20 cellular contexts compared by ENCODE assay signal in the genomic region with DNA sequence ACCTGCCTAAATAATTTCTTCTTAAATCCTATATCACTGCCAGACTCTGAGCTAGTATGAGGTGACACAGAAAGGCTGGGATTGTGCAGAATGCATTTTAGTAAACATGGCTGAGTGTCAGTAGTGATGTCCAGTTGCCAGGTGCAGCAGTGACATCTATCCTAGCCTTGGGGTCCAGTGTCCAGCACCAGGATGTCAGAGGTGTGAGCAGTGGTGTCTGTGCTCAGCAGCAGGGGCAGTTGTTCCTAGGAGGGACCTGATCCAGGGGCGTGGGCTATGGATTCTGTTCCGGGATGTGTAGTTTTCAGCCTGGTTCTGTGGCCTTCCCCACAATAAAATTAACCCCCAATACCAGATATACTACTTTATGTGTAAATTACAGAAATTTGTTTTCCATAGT. TPM values are rescaled to one million over a fixed set of nuclear protein-coding genes. Genes with fewer than 3 reads are reported as not detected.
DNase-seq lines count a peak whose midpoint lies in the region; ATAC-seq, FAIRE-seq and TF ChIP-seq lines count a peak whose summit lies in the region.
"Had no signal": no experiment of that assay in that cellular context is flagged by ENCODE, and none has a peak within 500 bp of the region (broad histone marks: within the 10 kb centered on the region; RNA-seq: fewer than 3 reads in every experiment).

No MANE protein-coding gene starts in this region.

- TF ChIP-seq CTCF in HepG2 (CRISPR knock-in tag; IDR thresholded peaks at IDR 0.05) (no peak), right lobe of liver (IDR thresholded peaks at IDR 0.05) (no peak), uterus (IDR thresholded peaks at IDR 0.05) (no peak), type B pancreatic cell (conservative IDR thresholded peaks at IDR 0.05) (no peak)

- intact Hi-C loops in HepG2 (cut with micrococcal nuclease; ENCODE audit: unreplicated experiment): no loop called here
- intact Hi-C loops in right lobe of liver (cut with DNase I): no loop called here
- intact Hi-C loops in naive thymus-derived CD4-positive, alpha-beta T cell (cut with micrococcal nuclease): no loop called here
- intact Hi-C loops in uterus (cut with DNase I; ENCODE audit: low total_unique reads): no loop called here

- H3K4me1 Mint-ChIP-seq in T-cell (peaks cover 45 to 53% (median 48%) of the 10 kb centered on the region in 3 donors), type B pancreatic cell (ENCODE audit: unreplicated experiment) (no peaks in the 10 kb centered on the region)
- peaks cover 35 to 63% (median 47%) of the 10 kb centered on the region in 7 donors for H3K4me1 Mint-ChIP-seq in naive thymus-derived CD4-positive, alpha-beta T cell

- ATAC-seq in HepG2 (peak; percentile 27; the same call in 1 of the 3 replicates), right lobe of liver (no peak), T-cell (replicated peaks in 1 of 4) (peak in 2 of 4 experiments; percentile 4 to 21)
- ATAC-seq in naive thymus-derived CD4-positive, alpha-beta T cell: peak; percentile 30
- ATAC-seq: A549, PC-3 had no signal

- no peak overlapping the region for H3K9ac ChIP-seq in HepG2 (ENCODE audit: insufficient read depth, low read depth, low read length)
- H3K9ac ChIP-seq: BLaER1, KMS-11, SK-N-SH had no signal

- peaks cover 30% of the 10 kb centered on the region for H3K36me3 Mint-ChIP-seq in T-cell
- H3K36me3 Mint-ChIP-seq in naive thymus-derived CD4-positive, alpha-beta T cell: peaks cover 11 to 46% (median 38%) of the 10 kb centered on the region in 5 donors
- peaks cover 4% of the 10 kb centered on the region for H3K36me3 Mint-ChIP-seq in type B pancreatic cell

- no peaks in the 10 kb centered on the region for H4K20me1 ChIP-seq in HepG2 (ENCODE audit: insufficient read depth, low read length)

- BruUV-seq in HepG2 (replicated peaks; lab: Mats Ljungman, UMichigan): no TSS peak

- no peak for TF ChIP-seq POLR2A in HepG2 (IDR thresholded peaks at IDR 0.05; ENCODE audit: insufficient read depth in 1 of 2, low read depth in 2 of 2, low read length in 2 of 2)
- TF ChIP-seq POLR2A in right lobe of liver (IDR thresholded peaks at IDR 0.05): no peak
- no peak for TF ChIP-seq POLR2A in uterus (IDR thresholded peaks at IDR 0.05)

- peaks cover 0 to 29% (median 10%) of the 10 kb centered on the region in 3 donors for H3K9me3 Mint-ChIP-seq in T-cell
- H3K9me3 Mint-ChIP-seq in naive thymus-derived CD4-positive, alpha-beta T cell: peaks cover 0 to 34% (median 15%) of the 10 kb centered on the region in 11 donors
- no peaks in the 10 kb centered on the region for H3K9me3 Mint-ChIP-seq in type B pancreatic cell

- no peaks in the 10 kb centered on the region for H3K79me2 ChIP-seq in HepG2 (ENCODE audit: insufficient read depth, low read length)

- H3K27ac ChIP-seq in HepG2 (ENCODE audit: extremely low read length, insufficient read depth, low read length) (no peak overlapping the region), right lobe of liver (no peak overlapping the region), uterus (no peak overlapping the region)
- H3K27ac ChIP-seq in naive thymus-derived CD4-positive, alpha-beta T cell (ENCODE audit: low read depth, low read length): no peak overlapping the region
- H3K27ac ChIP-seq: A549, BLaER1, KMS-11 had no signal

- H3K27me3 Mint-ChIP-seq in T-cell (no peaks in the 10 kb centered on the region), type B pancreatic cell (peaks cover 48% of the 10 kb centered on the region)
- peaks cover 0 to 2% (median 0%) of the 10 kb centered on the region in 5 donors for H3K27me3 Mint-ChIP-seq in naive thymus-derived CD4-positive, alpha-beta T cell

- WGBS in HepG2 (ENCODE audit: low lambda C conversion rate): 0% methylated on average over 1 of the region's 2 CpGs
- 56% methylated on average over 2 of the region's 2 CpGs for WGBS in right lobe of liver (ENCODE audit: insufficient coverage, low coverage, low lambda C conversion rate, missing lambda C conversion rate)

- TF ChIP-seq RAD21 in HepG2 (CRISPR knock-in tag; IDR thresholded peaks at IDR 0.05): no peak

- H3K4me3 Mint-ChIP-seq in T-cell: peak overlapping the region in 1 of 3 donors; percentile 8
- H3K4me3 Mint-ChIP-seq in naive thymus-derived CD4-positive, alpha-beta T cell: no peak overlapping the region
- H3K4me3 Mint-ChIP-seq in type B pancreatic cell: no peak overlapping the region

- H3K4me1 ChIP-seq in HepG2 (ENCODE audit: insufficient read depth, low read length) (no peaks in the 10 kb centered on the region; the same call in none of the 2 replicates), right lobe of liver (no peaks in the 10 kb centered on the region), uterus (no peaks in the 10 kb centered on the region)
- peaks cover 16 to 23% of the 10 kb centered on the region in 2 donors for H3K4me1 ChIP-seq in naive thymus-derived CD4-positive, alpha-beta T cell (ENCODE audit: control insufficient read depth in 2 of 2, insufficient read depth in 2 of 2, low read length in 2 of 2)
- H3K4me1 ChIP-seq: A549 had no signal

- FAIRE-seq in HepG2 (lab: Jason Lieb, UNC): no peak
- FAIRE-seq: A549 had no signal

- DNase-seq in HepG2 (ENCODE audit: low spot score) (no peak), right lobe of liver (no peak), T-cell (no peak), COLO668 (lab: John Stamatoyannopoulos, UW; ENCODE audit: unreplicated experiment) (no peak), uterus (no peak), type B pancreatic cell (ENCODE audit: extremely low spot score, unreplicated experiment) (no peak)
- DNase-seq in naive thymus-derived CD4-positive, alpha-beta T cell: no peak
- DNase-seq: COR-L47, GF-D8, NCI-H1417 treated with DMSO at 0.1 percent for 48 hours, NCI-H1930, NCI-H345, NCI-H524 treated with DMSO at 0.1 percent for 48 hours, PC-3, RPMI8226, SHP77 treated with DMSO at 0.1 percent for 48 hours, SK-N-SH had no signal

- H3K4me3 ChIP-seq in HepG2 (replicated peaks in 1 of 3; ENCODE audit: insufficient read depth in 1 of 3, low read depth in 2 of 3, low read length in 3 of 3) (no peak overlapping the region), right lobe of liver (no peak overlapping the region), uterus (no peak overlapping the region)
- H3K4me3 ChIP-seq in naive thymus-derived CD4-positive, alpha-beta T cell (ENCODE audit: low read length): no peak overlapping the region
- H3K4me3 ChIP-seq: A549, BLaER1 had no signal

- in situ Hi-C loops in HepG2 (cut with HindIII; ENCODE audit: extremely low pct_ligation_motif_present, low pct_unique_long_range_greater_than_20kb): loop anchor here (5.0 kb wide), 1 partner anchor 86 kb away; no protein-coding TSS in a partner anchor

- H3K9me3 ChIP-seq in HepG2 (ENCODE audit: low read length): no peaks in the 10 kb centered on the region
- H3K9me3 ChIP-seq in right lobe of liver: no peaks in the 10 kb centered on the region
- no peaks in the 10 kb centered on the region for H3K9me3 ChIP-seq in naive thymus-derived CD4-positive, alpha-beta T cell (ENCODE audit: control insufficient read depth in 2 of 3, low read length in 3 of 3)
- no peaks in the 10 kb centered on the region for H3K9me3 ChIP-seq in uterus
- H3K9me3 ChIP-seq: A549, SK-N-SH had no signal

- no peak overlapping the region for H3K4me2 ChIP-seq in HepG2 (ENCODE audit: low read depth, low read length)
- H3K4me2 ChIP-seq: A549, BLaER1, KMS-11, SK-N-SH had no signal

- CTCF ChIA-PET in HepG2 (lab: Yijun Ruan, JAX; ENCODE audit: low intra/inter-chr PET ratio, low total read pairs): no interaction called here
- CTCF ChIA-PET in T-cell (lab: Charles Lee): no interaction called here
- CTCF ChIA-PET in naive thymus-derived CD4-positive, alpha-beta T cell (lab: Charles Lee): no interaction called here

- POLR2A ChIA-PET in HepG2 (lab: Yijun Ruan, JAX): no interaction called here
- POLR2A ChIA-PET in T-cell (lab: Charles Lee): interaction anchor here (0.7 kb wide), 2 partner anchors 86 to 232 kb away, joined by 3 read pairs; a partner anchor contains a TSS
- POLR2A ChIA-PET in naive thymus-derived CD4-positive, alpha-beta T cell (lab: Charles Lee): interaction anchor here (1.5 to 4.8 kb wide), 2 partner anchors 33 to 89 kb away, joined by 4 to 31 read pairs; no protein-coding TSS in a partner anchor

- peak overlapping the region; percentile 81 for H3K27ac Mint-ChIP-seq in T-cell
- peak overlapping the region in 8 of 9 donors; percentile 32 to 100 (median 68) for H3K27ac Mint-ChIP-seq in naive thymus-derived CD4-positive, alpha-beta T cell
- no peak overlapping the region for H3K27ac Mint-ChIP-seq in type B pancreatic cell

- H3K36me3 ChIP-seq in HepG2 (replicated peaks in 1 of 2; ENCODE audit: control insufficient read depth in 1 of 2, insufficient read depth in 2 of 2, low read length in 2 of 2): peaks cover 1 to 4% of the 10 kb centered on the region in 2 experiments; a peak in 1 of 5 replicates
- peaks cover 0 to 3% (median 0%) of the 10 kb centered on the region in 4 donors for H3K36me3 ChIP-seq in right lobe of liver
- peaks cover 7 to 32% (median 24%) of the 10 kb centered on the region in 3 experiments for H3K36me3 ChIP-seq in naive thymus-derived CD4-positive, alpha-beta T cell (ENCODE audit: control insufficient read depth in 2 of 3, insufficient read depth in 3 of 3, low read length in 3 of 3)
- H3K36me3 ChIP-seq in uterus: no peaks in the 10 kb centered on the region

- H2AFZ ChIP-seq in HepG2 (ENCODE audit: low read length): no peak overlapping the region

- TF ChIP-seq EP300 in HepG2 (IDR thresholded peaks at IDR 0.05; ENCODE audit: low read depth in 2 of 2, low read length in 2 of 2) (no peak), HepG2 (CRISPR knock-in tag; IDR thresholded peaks at IDR 0.05; ENCODE audit: borderline replicate concordance) (no peak)

- no peaks in the 10 kb centered on the region; a peak in 1 of 5 replicates for H3K27me3 ChIP-seq in HepG2 (ENCODE audit: control insufficient read depth in 1 of 2, insufficient read depth in 2 of 2, low read length in 2 of 2)
- H3K27me3 ChIP-seq in right lobe of liver: no peaks in the 10 kb centered on the region
- no peaks in the 10 kb centered on the region for H3K27me3 ChIP-seq in naive thymus-derived CD4-positive, alpha-beta T cell (ENCODE audit: control insufficient read depth in 2 of 2, insufficient read depth in 2 of 2, low read length in 2 of 2)
- H3K27me3 ChIP-seq in uterus: no peaks in the 10 kb centered on the region
- H3K27me3 ChIP-seq: BLaER1 had no signal

RNA-seq across cellular contexts. Expression of a gene that starts 6.0 kb away (rescaled TPM):
- 31.5 and 77.1 TPM in 2 replicates for total RNA-seq in HepG2 (2016; rRNA removed; fragmentation: Illumina TruSeq; extraction: Trizol)
- 11.1 and 11.4 TPM in 2 replicates for total RNA-seq in HepG2 (2016; cell fraction: cytosol; rRNA removed; fragmentation: Illumina TruSeq; extraction: Trizol; ENCODE audit: low read depth)
- 29.3 and 79.5 TPM in 2 replicates for total RNA-seq in HepG2 (2016; cell fraction: insoluble cytoplasmic fraction; rRNA removed; fragmentation: Illumina TruSeq; extraction: Trizol)
- 16.7 and 18.2 TPM in 2 replicates for total RNA-seq in HepG2 (2016; cell fraction: membrane; rRNA removed; fragmentation: Illumina TruSeq; extraction: Trizol)
- total RNA-seq in HepG2 (2016; cell fraction: nucleus; rRNA removed; fragmentation: Illumina TruSeq; extraction: Trizol): 75.7 and 83.6 TPM in 2 replicates
- polyA plus RNA-seq in HepG2 (2011; rRNA removed): 155 and 225 TPM in 2 replicates
- polyA plus RNA-seq in HepG2 (2011; cell fraction: cytosol; rRNA removed): 132 and 177 TPM in 2 replicates
- polyA plus RNA-seq in HepG2 (2011; cell fraction: nucleus; rRNA removed): 166 and 204 TPM in 2 replicates
- 152 and 161 TPM in 2 replicates for polyA plus RNA-seq in HepG2 (2012)
- 19.1 and 20.4 TPM in 2 replicates for polyA plus RNA-seq in HepG2 (2016; cell fraction: cytosol; fragmentation: Illumina TruSeq; extraction: Trizol; ENCODE audit: low read depth)
- polyA plus RNA-seq in HepG2 (2016; cell fraction: insoluble cytoplasmic fraction; fragmentation: Illumina TruSeq; extraction: Trizol; ENCODE audit: low read depth): 51.5 and 53.3 TPM in 2 replicates
- 19.8 and 20.8 TPM in 2 replicates for polyA plus RNA-seq in HepG2 (2016; cell fraction: membrane; fragmentation: Illumina TruSeq; extraction: Trizol; ENCODE audit: low read depth)
- polyA plus RNA-seq in HepG2 (2016; cell fraction: nucleus; fragmentation: Illumina TruSeq; extraction: Trizol; ENCODE audit: insufficient read depth, low read depth): 190 and 201 TPM in 2 replicates
- 121 and 159 TPM in 2 replicates for polyA minus RNA-seq in HepG2 (2011; rRNA and poly(A)+ RNA removed; ENCODE audit: low replicate concordance)
- 53.4 and 67.8 TPM in 2 replicates for polyA minus RNA-seq in HepG2 (2011; cell fraction: cytosol; rRNA and poly(A)+ RNA removed)
- polyA minus RNA-seq in HepG2 (2011; cell fraction: nucleus; rRNA and poly(A)+ RNA removed): 20.1 and 26.0 TPM in 2 replicates
- 100 to 1,000 TPM; 245 to 565 (median 439) TPM for total RNA-seq in right lobe of liver
- 1,000 to 10,000 TPM; 1,368 to 2,791 (median 2,039) TPM for total RNA-seq in T-cell
- total RNA-seq in naive thymus-derived CD4-positive, alpha-beta T cell: 1,000 to 10,000 TPM; 1,349 to 2,513 (median 1,489) TPM
- polyA plus RNA-seq in naive thymus-derived CD4-positive, alpha-beta T cell: 1,000 to 10,000 TPM; 2,614 to 2,874 TPM
- total RNA-seq in uterus: 100 to 1,000 TPM; 209 to 650 (median 336) TPM
- total RNA-seq in type B pancreatic cell (ENCODE audit: low replicate concordance): 188 and 347 TPM in 2 replicates

Comparison
In these comparisons a context has a peak if more than half of its experiments do, and no peak if none do; other contexts are left out.
1. ATAC-seq: peak in HepG2 (single experiment) and naive thymus-derived CD4-positive, alpha-beta T cell (single experiment); none in right lobe of liver (0 of 4).